In genomic region chr6:107741191-107741680, GRCh38 we compare ENCODE assay signal across 13 cellular contexts.
DNase-seq lines count a peak whose midpoint lies in the region; ATAC-seq and TF ChIP-seq lines count a peak whose summit lies in the region.
"Had no signal": no experiment of that assay in that cellular context is flagged by ENCODE, and none has a peak within 500 bp of the region (broad histone marks: within the 10 kb centered on the region; RNA-seq: fewer than 3 reads in every experiment).

No MANE protein-coding gene starts in this region.

- no peaks in the 10 kb centered on the region for H3K9me3 Mint-ChIP-seq in activated CD4-positive, alpha-beta memory T cell treated with anti-CD3 and anti-CD28 coated beads, Interleukin-2, amount 10 ng/mL, durations not matched to agents 7 days and 5 days

- intact Hi-C loops in mucosa of descending colon (cut with DNase I, micrococcal nuclease), result no loop called here

- TF ChIP-seq CTCF in AG09309 (IDR thresholded peaks at IDR 0.05; ENCODE audit: control insufficient read depth, insufficient read depth, low read depth, low read length, missing control alignments) (no peak), mucosa of descending colon (IDR thresholded peaks at IDR 0.05) (no peak)

- peaks cover 45% of the 10 kb centered on the region for H3K4me1 Mint-ChIP-seq in activated CD4-positive, alpha-beta memory T cell treated with anti-CD3 and anti-CD28 coated beads, Interleukin-2, amount 10 ng/mL, durations not matched to agents 7 days and 5 days

- H3K9me3 ChIP-seq in mucosa of descending colon, result no peaks in the 10 kb centered on the region
- H3K9me3 ChIP-seq: ascending aorta, SK-N-SH had no signal

- DNase-seq in AG09309 (ENCODE audit: low read depth), result no peak
- no peak for DNase-seq in activated CD4-positive, alpha-beta memory T cell treated with anti-CD3 and anti-CD28 coated beads, Interleukin-2, amount 10 ng/mL, durations not matched to agents 7 days and 5 days
- DNase-seq in mucosa of descending colon, result no peak
- DNase-seq in middle frontal gyrus (ENCODE audit: extremely low spot score, low spot score), result no peak
- DNase-seq in NCI-H2171 (lab: John Stamatoyannopoulos, UW), result no peak
- no peak for DNase-seq in NCI-H526 (lab: John Stamatoyannopoulos, UW)
- DNase-seq: NCI-H146, NCI-H774, posterior cingulate gyrus, SK-N-SH had no signal

- peak overlapping the region; percentile 57 for H3K4me3 Mint-ChIP-seq in activated CD4-positive, alpha-beta memory T cell treated with anti-CD3 and anti-CD28 coated beads, Interleukin-2, amount 10 ng/mL, durations not matched to agents 7 days and 5 days

- H3K4me3 ChIP-seq in AG09309 (ENCODE audit: control insufficient read depth, low read depth, low read length) (peak overlapping the region; percentile 35; the same call in 1 of the 2 replicates), mucosa of descending colon (no peak overlapping the region)
- H3K4me3 ChIP-seq: ascending aorta had no signal

- no peaks in the 10 kb centered on the region for H3K36me3 ChIP-seq in mucosa of descending colon (ENCODE audit: low read depth)
- H3K36me3 ChIP-seq: ascending aorta had no signal

- H3K4me1 ChIP-seq in mucosa of descending colon (ENCODE audit: low read depth), result no peaks in the 10 kb centered on the region
- H3K4me1 ChIP-seq: ascending aorta had no signal

- ATAC-seq in GM18868 (IDR thresholded peaks at IDR 0.05; ENCODE audit: unreplicated experiment) (peak; percentile 18), mucosa of descending colon (peak; percentile 25), HG02981 (IDR thresholded peaks at IDR 0.05; ENCODE audit: unreplicated experiment) (no peak)

- peaks cover 28% of the 10 kb centered on the region for H3K36me3 Mint-ChIP-seq in activated CD4-positive, alpha-beta memory T cell treated with anti-CD3 and anti-CD28 coated beads, Interleukin-2, amount 10 ng/mL, durations not matched to agents 7 days and 5 days (ENCODE audit: low read depth)

- peaks cover 9% of the 10 kb centered on the region for H3K27me3 Mint-ChIP-seq in activated CD4-positive, alpha-beta memory T cell treated with anti-CD3 and anti-CD28 coated beads, Interleukin-2, amount 10 ng/mL, durations not matched to agents 7 days and 5 days

- CTCF ChIA-PET in activated CD4-positive, alpha-beta memory T cell treated with anti-CD3 and anti-CD28 coated beads, Interleukin-2, amount 10 ng/mL, durations not matched to agents 7 days and 5 days (lab: Charles Lee), result interaction anchor here (0.9 to 2.2 kb wide), 10 partner anchors 11 to 282 kb away, joined by 3 to 6 read pairs (median 4); no protein-coding TSS in a partner anchor

- POLR2A ChIA-PET in activated CD4-positive, alpha-beta memory T cell treated with anti-CD3 and anti-CD28 coated beads, Interleukin-2, amount 10 ng/mL, durations not matched to agents 7 days and 5 days (lab: Charles Lee), result interaction anchor here (0.8 to 2.9 kb wide), 8 partner anchors 11 to 1750 kb away, joined by 3 to 21 read pairs (median 6); partner anchors contain the start of gene SCML4

- peak overlapping the region; percentile 66 for H3K27ac Mint-ChIP-seq in activated CD4-positive, alpha-beta memory T cell treated with anti-CD3 and anti-CD28 coated beads, Interleukin-2, amount 10 ng/mL, durations not matched to agents 7 days and 5 days
